In the genomic region with DNA sequence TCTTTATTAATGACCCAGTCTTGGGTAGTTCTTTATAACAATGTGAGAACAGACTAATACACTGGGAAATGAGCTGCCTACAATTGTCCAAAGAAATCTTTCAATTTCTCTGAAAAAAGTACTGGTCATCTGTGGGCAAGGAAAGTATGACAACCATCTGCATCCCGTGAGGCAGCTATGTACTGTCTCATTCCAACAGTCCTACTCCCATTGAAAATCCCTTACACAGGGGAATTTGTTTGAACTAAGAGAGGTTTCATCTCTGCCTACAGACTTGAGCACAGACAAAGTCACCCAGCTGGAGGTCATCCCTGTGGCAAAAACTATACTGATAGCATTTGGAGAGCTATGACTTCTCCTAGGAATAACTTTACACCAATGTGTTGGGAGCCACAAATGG, we compare ENCODE assay signal across 23 cellular contexts. TPM values are rescaled to one million over a fixed set of nuclear protein-coding genes. Genes with fewer than 3 reads are reported as not detected.
DNase-seq lines count a peak whose midpoint lies in the region; TF ChIP-seq lines count a peak whose summit lies in the region.
"Had no signal": no experiment of that assay in that cellular context is flagged by ENCODE, and none has a peak within 500 bp of the region (broad histone marks: within the 10 kb centered on the region; RNA-seq: fewer than 3 reads in every experiment).

No MANE protein-coding gene starts in this region.

- peaks cover 5% of the 10 kb centered on the region for H3K9me3 Mint-ChIP-seq in osteocyte (ENCODE audit: unreplicated experiment)
- H3K9me3 Mint-ChIP-seq: activated CD8-positive, alpha-beta T cell treated with anti-CD3 and anti-CD28 coated beads for 36 hours; neural progenitor cell had no signal

- no peak for TF ChIP-seq RAD21 in SK-N-SH (IDR thresholded peaks at IDR 0.05; ENCODE audit: low read length)

- 33% methylated on average over 1 of the region's 1 CpG for WGBS in SK-N-SH (ENCODE audit: low lambda C conversion rate)

- H3K9ac ChIP-seq in SK-N-SH, result peak overlapping the region; percentile 32; the same call in 1 of the 2 replicates
- H3K9ac ChIP-seq: neural progenitor cell had no signal

- CTCF ChIA-PET in SK-N-SH (lab: Yijun Ruan, JAX), result interaction anchor here (1.5 kb wide), 1 partner anchor 21 kb away, joined by 3 read pairs; no protein-coding TSS in a partner anchor

- H3K4me1 Mint-ChIP-seq in osteocyte (ENCODE audit: unreplicated experiment), result peaks cover 36% of the 10 kb centered on the region
- H3K4me1 Mint-ChIP-seq: B cell, neural progenitor cell had no signal

- DNase-seq in EH (ENCODE audit: low read depth), result peak; percentile 96
- DNase-seq in SK-N-SH, result no peak
- DNase-seq in fibroblast of gingiva (ENCODE audit: low read depth), result peak; percentile 53
- no peak for DNase-seq in osteocyte (ENCODE audit: extremely low spot score, unreplicated experiment)
- DNase-seq in T-helper 2 cell, result no peak
- no peak for DNase-seq in erythroblast (lab: John Stamatoyannopoulos, UW)
- DNase-seq in NCI-H2171 (lab: John Stamatoyannopoulos, UW), result no peak
- no peak for DNase-seq in amygdala (lab: John Stamatoyannopoulos, UW)
- DNase-seq: activated CD8-positive, alpha-beta T cell treated with anti-CD3 and anti-CD28 coated beads for 36 hours; activated naive CD4-positive, alpha-beta T cell; activated T-cell treated with anti-CD3 and anti-CD28 coated beads, Interleukin-2, amount 50 U/mL, for 1 hour; body of pancreas; Calu3; Kasumi-1; NCI-H1105 treated with DMSO at 0.1 percent for 48 hours; NCI-H524; Right ventricle myocardium superior; stimulated activated CD4-positive, alpha-beta T cell treated with anti-CD3 and anti-CD28 coated beads, Interleukin-12 subunit alpha, Interleukin-12 subunit beta, amount 100 ng/mL, for 4 hours had no signal

- POLR2A ChIA-PET in SK-N-SH (lab: Yijun Ruan, JAX), result no interaction called here

- peak overlapping the region; percentile 59 for H3K4me2 ChIP-seq in SK-N-SH
- H3K4me2 ChIP-seq: neural progenitor cell had no signal

- TF ChIP-seq CTCF in SK-N-SH (IDR thresholded peaks at IDR 0.05) (no peak), osteocyte (IDR thresholded peaks at IDR 0.05) (no peak)

- peak overlapping the region; percentile 77 for H2AFZ ChIP-seq in SK-N-SH (ENCODE audit: low read depth)
- H2AFZ ChIP-seq: neural progenitor cell had no signal

- H3K27me3 Mint-ChIP-seq in osteocyte (ENCODE audit: unreplicated experiment), result no peaks in the 10 kb centered on the region

- H3K27ac ChIP-seq in SK-N-SH (ENCODE audit: low read depth in 2 of 2, low read length in 1 of 2), result peak overlapping the region; percentile 19 to 96; a peak in 3 of 4 replicates
- H3K27ac ChIP-seq: body of pancreas, neural progenitor cell had no signal

- H4K20me1 ChIP-seq in SK-N-SH (ENCODE audit: insufficient read depth), result no peaks in the 10 kb centered on the region

- no peak for TF ChIP-seq EP300 in SK-N-SH (IDR thresholded peaks at IDR 0.05; ENCODE audit: borderline replicate concordance in 1 of 2, low read depth in 1 of 2, low read length in 1 of 2)

- no peak overlapping the region for H3K4me3 Mint-ChIP-seq in osteocyte (ENCODE audit: unreplicated experiment)
- H3K4me3 Mint-ChIP-seq: activated CD8-positive, alpha-beta T cell treated with anti-CD3 and anti-CD28 coated beads for 36 hours; B cell; neural progenitor cell; T-helper 1 cell treated with Interleukin-12 subunit alpha and Interleukin-12 subunit beta and Interleukin-4 antibody, amounts not matched to agents 30 μg/mL and 1 μg/mL, for 36 hours had no signal

- H3K27ac Mint-ChIP-seq in osteocyte (ENCODE audit: unreplicated experiment), result peak overlapping the region; percentile 76
- H3K27ac Mint-ChIP-seq: activated CD8-positive, alpha-beta T cell treated with anti-CD3 and anti-CD28 coated beads for 36 hours; B cell; neural progenitor cell; T-helper 1 cell treated with Interleukin-12 subunit alpha and Interleukin-12 subunit beta and Interleukin-4 antibody, amounts not matched to agents 30 μg/mL and 1 μg/mL, for 36 hours had no signal

- H3K9me2 ChIP-seq in SK-N-SH, result no peaks in the 10 kb centered on the region

- no peak for TF ChIP-seq POLR2A in erythroblast (IDR thresholded peaks at IDR 0.05; ENCODE audit: low read length)

- H3K4me3 ChIP-seq in SK-N-SH (ENCODE audit: low read depth in 2 of 2, low read length in 1 of 2), result peak overlapping the region in 1 of 2 experiments; percentile 40; a peak in 1 of 4 replicates
- H3K4me3 ChIP-seq: body of pancreas, coronary artery, neural progenitor cell had no signal

- H3K79me2 ChIP-seq in SK-N-SH (ENCODE audit: insufficient read depth), result no peaks in the 10 kb centered on the region

- no peaks in the 10 kb centered on the region for H3K36me3 ChIP-seq in SK-N-SH (replicated peaks in 1 of 2; ENCODE audit: control insufficient read depth in 1 of 2, insufficient read depth in 2 of 2, low read length in 1 of 2)
- H3K36me3 ChIP-seq: neural progenitor cell had no signal

- peaks cover 0 to 55% of the 10 kb centered on the region in 2 experiments; a peak in 2 of 4 replicates for H3K4me1 ChIP-seq in SK-N-SH (ENCODE audit: control insufficient read depth in 1 of 2, insufficient read depth in 2 of 2, low read depth in 1 of 2, low read length in 1 of 2)
- H3K4me1 ChIP-seq: body of pancreas, neural progenitor cell had no signal

- no peaks in the 10 kb centered on the region for H3K9me3 ChIP-seq in SK-N-SH
- H3K9me3 ChIP-seq: body of pancreas had no signal

- H3F3A ChIP-seq in SK-N-SH (replicated peaks; ENCODE audit: insufficient read depth), result peaks cover 36% of the 10 kb centered on the region

- no peaks in the 10 kb centered on the region for H3K36me3 Mint-ChIP-seq in osteocyte (ENCODE audit: unreplicated experiment)
- H3K36me3 Mint-ChIP-seq: neural progenitor cell had no signal

- H3K27me3 ChIP-seq in SK-N-SH (ENCODE audit: insufficient read depth), result no peaks in the 10 kb centered on the region
- H3K27me3 ChIP-seq: body of pancreas, neural progenitor cell had no signal

TF ChIP-seq in SK-N-SH, 30 proteins besides CTCF, POLR2A, EP300 and RAD21:
- TF ChIP-seq, protein P1, sequence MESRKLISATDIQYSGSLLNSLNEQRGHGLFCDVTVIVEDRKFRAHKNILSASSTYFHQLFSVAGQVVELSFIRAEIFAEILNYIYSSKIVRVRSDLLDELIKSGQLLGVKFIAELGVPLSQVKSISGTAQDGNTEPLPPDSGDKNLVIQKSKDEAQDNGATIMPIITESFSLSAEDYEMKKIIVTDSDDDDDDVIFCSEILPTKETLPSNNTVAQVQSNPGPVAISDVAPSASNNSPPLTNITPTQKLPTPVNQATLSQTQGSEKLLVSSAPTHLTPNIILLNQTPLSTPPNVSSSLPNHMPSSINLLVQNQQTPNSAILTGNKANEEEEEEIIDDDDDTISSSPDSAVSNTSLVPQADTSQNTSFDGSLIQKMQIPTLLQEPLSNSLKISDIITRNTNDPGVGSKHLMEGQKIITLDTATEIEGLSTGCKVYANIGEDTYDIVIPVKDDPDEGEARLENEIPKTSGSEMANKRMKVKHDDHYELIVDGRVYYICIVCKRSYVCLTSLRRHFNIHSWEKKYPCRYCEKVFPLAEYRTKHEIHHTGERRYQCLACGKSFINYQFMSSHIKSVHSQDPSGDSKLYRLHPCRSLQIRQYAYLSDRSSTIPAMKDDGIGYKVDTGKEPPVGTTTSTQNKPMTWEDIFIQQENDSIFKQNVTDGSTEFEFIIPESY (IDR thresholded peaks at IDR 0.05; ENCODE audit: borderline replicate concordance, low read depth), result no peak
- TF ChIP-seq, protein P2, sequence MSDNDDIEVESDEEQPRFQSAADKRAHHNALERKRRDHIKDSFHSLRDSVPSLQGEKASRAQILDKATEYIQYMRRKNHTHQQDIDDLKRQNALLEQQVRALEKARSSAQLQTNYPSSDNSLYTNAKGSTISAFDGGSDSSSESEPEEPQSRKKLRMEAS (IDR thresholded peaks at IDR 0.05; ENCODE audit: low read depth), result no peak
- TF ChIP-seq TCF12 (IDR thresholded peaks at IDR 0.05), result peak; percentile 41; the same call in 1 of the 2 replicates
- TF ChIP-seq TEAD4 (IDR thresholded peaks at IDR 0.05; ENCODE audit: borderline replicate concordance, insufficient read depth), result 0 out of 2 replicates have a peak, but pooled peaks have one; percentile 24
- no peak for TF ChIP-seq NRF1 (IDR thresholded peaks at IDR 0.05; ENCODE audit: low read depth, low read length)
- no peak for TF ChIP-seq FOSL2 (IDR thresholded peaks at IDR 0.05; ENCODE audit: borderline replicate concordance, low read depth)

RNA-seq across cellular contexts. Expression of a gene that starts 27.1 kb away (rescaled TPM):
- 1.6 and 1.9 TPM in 2 replicates for polyA plus RNA-seq in SK-N-SH (2012; rRNA removed)
- polyA plus RNA-seq in SK-N-SH (2012; cell fraction: cytosol; rRNA removed), result 1.7 and 1.9 TPM in 2 replicates
- polyA plus RNA-seq in SK-N-SH (2012; cell fraction: nucleus; rRNA removed), result 2.6 and 4.5 TPM in 2 replicates
- total RNA-seq in osteocyte, result 4.2 and 4.6 TPM in 2 replicates
- total RNA-seq: G401 had no signal

RNA-seq across cellular contexts. Expression of a gene that starts 58.7 kb away (rescaled TPM):
- 170 and 228 TPM in 2 replicates for polyA plus RNA-seq in SK-N-SH (2012; rRNA removed)
- polyA plus RNA-seq in SK-N-SH (2012; cell fraction: cytosol; rRNA removed), result 219 and 294 TPM in 2 replicates
- 90.3 and 100 TPM in 2 replicates for polyA plus RNA-seq in SK-N-SH (2012; cell fraction: nucleus; rRNA removed)
- total RNA-seq in osteocyte, result 168 and 185 TPM in 2 replicates

Comparison
In these comparisons a context has a peak if more than half of its experiments do, and no peak if none do; other contexts are left out.
1. DNase-seq: peak in EH (single experiment) and fibroblast of gingiva (single experiment); none in SK-N-SH (single experiment), osteocyte (single experiment), T-helper 2 cell (0 of 5), erythroblast (0 of 2), NCI-H2171 (single experiment) and amygdala (0 of 56).